8 cellular contexts compared by ENCODE assay signal in genomic region chr11:27472398-27473016, GRCh38. TPM values are rescaled to one million over a fixed set of nuclear protein-coding genes. Genes with fewer than 3 reads are reported as not detected.
DNase-seq lines count a peak whose midpoint lies in the region; ATAC-seq and TF ChIP-seq lines count a peak whose summit lies in the region.

Gene LGR4 (minus strand): TSS chr11:27472790. CDS start chr11:27472302, 488 bp downstream.

- DNase-seq in GM12864 (ENCODE audit: low read depth) (peak; percentile 61), NCI-H1694 (lab: John Stamatoyannopoulos, UW) (peak; percentile 72), ascending aorta (ENCODE audit: low spot score in 2 of 2) (peak; percentile 82 to 97), right cardiac atrium (peak; percentile 94 to 98 (median 96)), prostate gland (ENCODE audit: low spot score) (peak; percentile 98)
- peak; percentile 32 for DNase-seq in T-helper 2 cell treated with Interferon-gamma antibody and Interleukin-4, amounts not matched to agents 5 μg/mL and 100 μg/mL, for 36 hours (ENCODE audit: low spot score)

- under 1% methylated on average over 55 of the region's 57 CpGs for whole genome bisulfite sequencing in right cardiac atrium
- under 1% methylated on average over 39 of the region's 57 CpGs for WGBS in prostate gland
- under 1% methylated on average over 57 of the region's 57 CpGs for WGBS in urinary bladder

- H3K4me3 ChIP-seq in GM12864 (ENCODE audit: low read depth, low read length) = peak within 1 kb of the TSS; percentile 74
- peak within 1 kb of the TSS; percentile 98 to 99 for H3K4me3 ChIP-seq in ascending aorta
- peak within 1 kb of the TSS; percentile 78 for H3K4me3 ChIP-seq in right cardiac atrium (ENCODE audit: low read length)
- peak within 1 kb of the TSS; percentile 85 to 96 for H3K4me3 ChIP-seq in prostate gland
- H3K4me3 ChIP-seq in urinary bladder (ENCODE audit: low read depth, low read length) = peak within 1 kb of the TSS; percentile 95

- H3K27me3 Mint-ChIP-seq in T-helper 2 cell treated with Interferon-gamma antibody and Interleukin-4, amounts not matched to agents 5 μg/mL and 100 μg/mL, for 36 hours (ENCODE audit: low read depth) = peaks cover 68% of the 10 kb centered on the region

- intact Hi-C loops in ascending aorta (cut with DNase I) (loop anchor here (2.0 to 10.0 kb wide), 5 partner anchors 34 to 628 kb away; partner anchors contain the start of genes CCDC34 and LIN7C), right cardiac atrium (cut with DNase I) (no loop called here), prostate gland (cut with DNase I) (loop anchor here (10.0 kb wide), 1 partner anchor 108 kb away; the partner anchor contains the start of gene CCDC34)

- peaks cover 0 to 14% of the 10 kb centered on the region in 2 donors for H3K4me1 ChIP-seq in ascending aorta
- H3K4me1 ChIP-seq in right cardiac atrium (ENCODE audit: control insufficient read depth, insufficient read depth, low read length) = peaks cover 3% of the 10 kb centered on the region
- peaks cover 8% of the 10 kb centered on the region for H3K4me1 ChIP-seq in prostate gland (replicated peaks)
- H3K4me1 ChIP-seq in urinary bladder (ENCODE audit: insufficient read depth) = no peaks in the 10 kb centered on the region

- no peaks in the 10 kb centered on the region for H3K9me3 Mint-ChIP-seq in T-helper 2 cell treated with Interferon-gamma antibody and Interleukin-4, amounts not matched to agents 5 μg/mL and 100 μg/mL, for 36 hours

- no peaks in the 10 kb centered on the region for H3K9me3 ChIP-seq in ascending aorta
- no peaks in the 10 kb centered on the region for H3K9me3 ChIP-seq in right cardiac atrium (ENCODE audit: control insufficient read depth, low read length)
- H3K9me3 ChIP-seq in prostate gland = no peaks in the 10 kb centered on the region

- peaks cover 3% of the 10 kb centered on the region for H3K4me1 Mint-ChIP-seq in T-helper 2 cell treated with Interferon-gamma antibody and Interleukin-4, amounts not matched to agents 5 μg/mL and 100 μg/mL, for 36 hours (ENCODE audit: low read depth)

- H3K36me3 Mint-ChIP-seq in T-helper 2 cell treated with Interferon-gamma antibody and Interleukin-4, amounts not matched to agents 5 μg/mL and 100 μg/mL, for 36 hours (ENCODE audit: low read depth) = peaks cover 1% of the 10 kb centered on the region

- TF ChIP-seq CTCF in GM12864 (IDR thresholded peaks at IDR 0.05; ENCODE audit: low read depth, low read length, missing control alignments) = no peak
- TF ChIP-seq CTCF in ascending aorta (IDR thresholded peaks at IDR 0.05) = no peak
- no peak for TF ChIP-seq CTCF in prostate gland (IDR thresholded peaks at IDR 0.05)

- H3K27me3 ChIP-seq in ascending aorta (no peaks in the 10 kb centered on the region), right cardiac atrium (ENCODE audit: control insufficient read depth, insufficient read depth) (no peaks in the 10 kb centered on the region), prostate gland (replicated peaks; ENCODE audit: insufficient read depth) (no peaks in the 10 kb centered on the region)

- peak; percentile 97 for TF ChIP-seq POLR2A in prostate gland (IDR thresholded peaks at IDR 0.05)

- no peaks in the 10 kb centered on the region for H3K36me3 ChIP-seq in ascending aorta
- H3K36me3 ChIP-seq in prostate gland = no peaks in the 10 kb centered on the region
- no peaks in the 10 kb centered on the region for H3K36me3 ChIP-seq in urinary bladder (ENCODE audit: insufficient read depth)

- ATAC-seq in HG02840 (IDR thresholded peaks at IDR 0.05; ENCODE audit: low FRiP score, unreplicated experiment) (peak; percentile 81), right cardiac atrium (peak; percentile 98 to 99)

- H3K4me3 Mint-ChIP-seq in T-helper 2 cell treated with Interferon-gamma antibody and Interleukin-4, amounts not matched to agents 5 μg/mL and 100 μg/mL, for 36 hours = peak within 1 kb of the TSS; percentile 77

- H3K27ac ChIP-seq in ascending aorta (peak within 1 kb of the TSS; percentile 70 to 92), right cardiac atrium (ENCODE audit: low read length) (peak within 1 kb of the TSS; percentile 89), prostate gland (peak within 1 kb of the TSS; percentile 82 to 94), urinary bladder (ENCODE audit: low read depth) (peak within 1 kb of the TSS; percentile 81)

- no peak within 1 kb of the TSS for H3K27ac Mint-ChIP-seq in T-helper 2 cell treated with Interferon-gamma antibody and Interleukin-4, amounts not matched to agents 5 μg/mL and 100 μg/mL, for 36 hours

RNA-seq across cellular contexts. Expression of gene LGR4, which starts in this region (rescaled TPM):
- total RNA-seq in ascending aorta (46.8 TPM), right cardiac atrium (10 to 100 TPM; 41.0 to 50.6 (median 42.9) TPM), prostate gland (10 to 100 TPM; 49.2 to 97.2 TPM), urinary bladder (98.1 TPM)
- polyA plus RNA-seq in right cardiac atrium (16.0 TPM), urinary bladder (9.9 TPM)

Comparison
In these comparisons a context has a peak if more than half of its experiments do, and no peak if none do; other contexts are left out.
1. Peak in every context shown above with its lines: DNase-seq, ATAC-seq, H3K4me3 ChIP-seq and H3K27ac ChIP-seq.
2. DNase-seq: peak in every context shown above with its lines; median percentile 98 in prostate gland; 96 in right cardiac atrium; 90 in ascending aorta; 72 in NCI-H1694; 61 in GM12864; 32 in T-helper 2 cell treated with Interferon-gamma antibody and Interleukin-4, amounts not matched to agents 5 μg/mL and 100 μg/mL, for 36 hours.
3. intact Hi-C loops: an anchor here in ascending aorta (2.0 to 10.0 kb wide) and prostate gland (10.0 kb wide); none called in right cardiac atrium.